In the genomic region with DNA sequence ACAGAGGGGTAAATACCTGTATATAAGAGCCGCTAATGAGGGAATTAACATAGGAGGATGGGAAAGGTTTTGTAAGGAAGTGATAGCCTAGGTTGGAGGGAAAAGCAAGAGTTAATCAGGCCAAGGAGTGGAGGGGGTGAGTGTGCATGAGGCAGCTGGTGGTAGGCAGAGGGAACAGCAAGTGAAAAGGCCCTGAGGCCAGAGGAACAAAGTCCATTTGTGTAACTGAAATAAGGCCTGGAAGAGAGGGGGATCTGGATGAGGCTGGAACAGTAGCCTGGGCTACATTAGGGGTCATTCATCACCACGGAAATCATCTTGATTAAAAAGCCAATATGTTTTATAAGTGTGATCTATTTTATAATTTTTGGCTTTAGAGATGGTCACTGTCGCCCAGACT, we compare ENCODE assay signal across 1 cellular context.
TF ChIP-seq lines count a peak whose summit lies in the region.

No MANE protein-coding gene starts in this region.

TF ChIP-seq in HepG2, 621 proteins besides CTCF, POLR2A, EP300 and RAD21:
- TF ChIP-seq HNF4G (IDR thresholded peaks at IDR 0.05; ENCODE audit: borderline replicate concordance, low read depth, low read length): peak; percentile 9; the same call in 1 of the 2 replicates
- no peak for TF ChIP-seq HNF4G (CRISPR knock-in tag; IDR thresholded peaks at IDR 0.05; ENCODE audit: borderline replicate concordance, low read depth)
- no peak for TF ChIP-seq U2AF1 (optimal IDR thresholded peaks at IDR 0.05; ENCODE audit: low read depth, low read length)
- TF ChIP-seq ZMYM3 (CRISPR knock-in tag; IDR thresholded peaks at IDR 0.05): 0 out of 2 replicates have a peak, but pooled peaks have one; percentile 13
- peak; percentile 30; the same call in 1 of the 2 replicates for TF ChIP-seq HNF4A (CRISPR knock-in tag; IDR thresholded peaks at IDR 0.05)
- TF ChIP-seq ZNF652 (CRISPR knock-in tag; IDR thresholded peaks at IDR 0.05; ENCODE audit: borderline replicate concordance, low read depth): 0 out of 2 replicates have a peak, but pooled peaks have one; percentile 24
- TF ChIP-seq, protein P1, sequence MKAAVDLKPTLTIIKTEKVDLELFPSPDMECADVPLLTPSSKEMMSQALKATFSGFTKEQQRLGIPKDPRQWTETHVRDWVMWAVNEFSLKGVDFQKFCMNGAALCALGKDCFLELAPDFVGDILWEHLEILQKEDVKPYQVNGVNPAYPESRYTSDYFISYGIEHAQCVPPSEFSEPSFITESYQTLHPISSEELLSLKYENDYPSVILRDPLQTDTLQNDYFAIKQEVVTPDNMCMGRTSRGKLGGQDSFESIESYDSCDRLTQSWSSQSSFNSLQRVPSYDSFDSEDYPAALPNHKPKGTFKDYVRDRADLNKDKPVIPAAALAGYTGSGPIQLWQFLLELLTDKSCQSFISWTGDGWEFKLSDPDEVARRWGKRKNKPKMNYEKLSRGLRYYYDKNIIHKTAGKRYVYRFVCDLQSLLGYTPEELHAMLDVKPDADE (CRISPR knock-in tag; IDR thresholded peaks at IDR 0.05): no peak
